23 cellular contexts compared by ENCODE assay signal in the genomic region with DNA sequence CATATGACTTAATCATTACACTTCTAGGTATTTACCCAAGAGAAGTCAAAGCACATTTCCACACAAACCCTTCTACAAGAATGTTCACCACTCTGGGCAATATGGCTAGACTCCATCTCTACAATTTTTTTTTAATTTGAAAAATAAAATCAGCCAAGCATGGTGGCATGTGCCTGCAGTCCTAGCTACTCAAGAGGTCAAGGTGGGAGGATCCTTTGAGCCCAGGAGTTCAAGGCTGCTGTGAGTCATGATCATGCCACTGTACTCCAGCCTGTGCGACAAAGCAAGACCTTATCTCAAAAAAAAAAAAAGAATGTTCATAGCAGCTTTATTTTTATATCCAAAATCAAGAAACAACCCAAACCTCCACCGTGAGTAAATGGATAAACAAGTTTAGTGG.
"Had no signal": no experiment of that assay in that cellular context is flagged by ENCODE, and none has a peak within 500 bp of the region (broad histone marks: within the 10 kb centered on the region; RNA-seq: fewer than 3 reads in every experiment).

No MANE protein-coding gene starts in this region.

- DNase-seq: activated CD4-positive, alpha-beta T cell treated with anti-CD3 and anti-CD28 coated beads for 1 hour; activated CD4-positive, alpha-beta T cell treated with anti-CD3 and anti-CD28 coated beads for 4 hours; activated CD4-positive, alpha-beta T cell treated with anti-CD3 and anti-CD28 coated beads, Interleukin-2, amount 10 ng/mL, durations not matched to agents 7 days and 5 days; activated CD4-positive, alpha-beta T cell treated with anti-CD3 and anti-CD28 coated beads, Interleukin-2, amount 50 U/mL, for 48 hours; activated CD8-positive, alpha-beta memory T cell treated with anti-CD3 and anti-CD28 coated beads for 24 hours; activated CD8-positive, alpha-beta T cell treated with anti-CD3 and anti-CD28 coated beads for 36 hours; activated effector memory CD4-positive, alpha-beta T cell treated with Interleukin-2 at 50 U/mL for 16 hours; activated gamma-delta T cell treated with Interleukin-2 at 50 U/mL for 16 hours; activated naive CD4-positive, alpha-beta T cell treated with anti-CD3 and anti-CD28 coated beads, Interleukin-2, amount 50 U/mL, for 16 hours; activated naive CD4-positive, alpha-beta T cell treated with Interleukin-2 at 50 U/mL for 16 hours; activated T-cell treated with anti-CD3 and anti-CD28 coated beads, Interleukin-2, amount 50 U/mL, for 4 hours; amygdala; aorta; body of pancreas; caudate nucleus; dorsolateral prefrontal cortex; effector memory CD4-positive, alpha-beta T cell; endodermal cell; foreskin keratinocyte; gastrocnemius medialis; glutamatergic neuron; heart left ventricle; T-helper 2 cell had no signal
